In the genomic region with DNA sequence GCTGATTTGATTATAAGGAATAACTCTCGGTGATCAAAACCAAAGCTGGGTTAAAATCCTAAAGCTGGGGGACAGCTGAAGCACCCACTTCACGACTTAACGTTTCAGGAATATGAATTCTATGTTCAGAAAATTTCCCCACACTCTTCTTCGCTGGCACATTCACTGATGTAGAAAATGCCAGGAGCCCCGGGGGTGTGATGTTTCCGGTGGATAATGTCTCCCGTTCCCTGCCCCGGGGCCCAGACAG, we compare ENCODE assay signal across 1 cellular context.
TF ChIP-seq lines count a peak whose summit lies in the region.

No MANE protein-coding gene starts in this region.

TF ChIP-seq in liver, 16 proteins besides CTCF, POLR2A, EP300 and RAD21 (continued from another document):
- TF ChIP-seq, protein P1, sequence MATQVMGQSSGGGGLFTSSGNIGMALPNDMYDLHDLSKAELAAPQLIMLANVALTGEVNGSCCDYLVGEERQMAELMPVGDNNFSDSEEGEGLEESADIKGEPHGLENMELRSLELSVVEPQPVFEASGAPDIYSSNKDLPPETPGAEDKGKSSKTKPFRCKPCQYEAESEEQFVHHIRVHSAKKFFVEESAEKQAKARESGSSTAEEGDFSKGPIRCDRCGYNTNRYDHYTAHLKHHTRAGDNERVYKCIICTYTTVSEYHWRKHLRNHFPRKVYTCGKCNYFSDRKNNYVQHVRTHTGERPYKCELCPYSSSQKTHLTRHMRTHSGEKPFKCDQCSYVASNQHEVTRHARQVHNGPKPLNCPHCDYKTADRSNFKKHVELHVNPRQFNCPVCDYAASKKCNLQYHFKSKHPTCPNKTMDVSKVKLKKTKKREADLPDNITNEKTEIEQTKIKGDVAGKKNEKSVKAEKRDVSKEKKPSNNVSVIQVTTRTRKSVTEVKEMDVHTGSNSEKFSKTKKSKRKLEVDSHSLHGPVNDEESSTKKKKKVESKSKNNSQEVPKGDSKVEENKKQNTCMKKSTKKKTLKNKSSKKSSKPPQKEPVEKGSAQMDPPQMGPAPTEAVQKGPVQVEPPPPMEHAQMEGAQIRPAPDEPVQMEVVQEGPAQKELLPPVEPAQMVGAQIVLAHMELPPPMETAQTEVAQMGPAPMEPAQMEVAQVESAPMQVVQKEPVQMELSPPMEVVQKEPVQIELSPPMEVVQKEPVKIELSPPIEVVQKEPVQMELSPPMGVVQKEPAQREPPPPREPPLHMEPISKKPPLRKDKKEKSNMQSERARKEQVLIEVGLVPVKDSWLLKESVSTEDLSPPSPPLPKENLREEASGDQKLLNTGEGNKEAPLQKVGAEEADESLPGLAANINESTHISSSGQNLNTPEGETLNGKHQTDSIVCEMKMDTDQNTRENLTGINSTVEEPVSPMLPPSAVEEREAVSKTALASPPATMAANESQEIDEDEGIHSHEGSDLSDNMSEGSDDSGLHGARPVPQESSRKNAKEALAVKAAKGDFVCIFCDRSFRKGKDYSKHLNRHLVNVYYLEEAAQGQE (IDR thresholded peaks at IDR 0.05), result no peak
- TF ChIP-seq YY1 (IDR thresholded peaks at IDR 0.05), result no peak
